In the genomic region with DNA sequence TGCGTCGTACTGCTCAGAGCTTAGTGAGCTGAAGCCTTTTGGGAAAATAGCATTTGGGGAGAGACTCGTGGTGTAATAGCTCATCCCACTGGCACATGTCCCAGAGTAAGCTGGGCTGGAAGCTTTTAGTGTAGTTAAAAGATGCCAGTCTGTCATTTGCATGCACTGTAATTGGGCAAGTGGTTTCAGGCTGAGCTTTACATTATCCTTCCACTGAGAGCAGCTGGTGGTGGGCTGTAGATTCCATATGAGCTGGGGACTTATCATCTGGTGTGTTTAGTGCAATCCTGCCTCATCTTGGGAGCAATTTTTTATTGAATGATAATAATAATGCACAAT, we compare ENCODE assay signal across 9 cellular contexts.
DNase-seq lines count a peak whose midpoint lies in the region; ATAC-seq lines count a peak whose summit lies in the region.
"Had no signal": no experiment of that assay in that cellular context is flagged by ENCODE, and none has a peak within 500 bp of the region (broad histone marks: within the 10 kb centered on the region; RNA-seq: fewer than 3 reads in every experiment).

No MANE protein-coding gene starts in this region.

- H3K27me3 ChIP-seq in muscle layer of colon (ENCODE audit: control insufficient read depth in 1 of 2, insufficient read depth in 2 of 2, low read length in 2 of 2) = no peaks in the 10 kb centered on the region

- H3K9ac ChIP-seq in muscle layer of colon (ENCODE audit: low read length) = no peak overlapping the region

- ATAC-seq in HG03521 (IDR thresholded peaks at IDR 0.05; ENCODE audit: unreplicated experiment) = no peak
- no peak for ATAC-seq in stimulated activated naive CD8-positive, alpha-beta T cell treated with anti-CD3 and anti-CD28 coated beads, Interleukin-15, amount 100 ng/mL, for 72 hours

- no peaks in the 10 kb centered on the region for H3K9me3 Mint-ChIP-seq in stimulated activated naive CD8-positive, alpha-beta T cell treated with anti-CD3 and anti-CD28 coated beads, Interleukin-15, amount 100 ng/mL, for 72 hours

- H3K4me3 ChIP-seq in muscle layer of colon (ENCODE audit: low read depth in 1 of 2, low read length in 2 of 2) = peak overlapping the region; percentile 0 to 3

- peak overlapping the region; percentile 35 for H3K27ac ChIP-seq in muscle layer of colon (ENCODE audit: low read depth, low read length)
- H3K27ac ChIP-seq: epithelial cell of prostate had no signal

- H3K27ac Mint-ChIP-seq in stimulated activated naive CD8-positive, alpha-beta T cell treated with anti-CD3 and anti-CD28 coated beads, Interleukin-15, amount 100 ng/mL, for 72 hours = no peak overlapping the region

- H3K4me1 ChIP-seq in muscle layer of colon (ENCODE audit: insufficient read depth, low read length) = peaks cover 63% of the 10 kb centered on the region

- H3K9me3 ChIP-seq in muscle layer of colon (ENCODE audit: low read length) = no peaks in the 10 kb centered on the region

- no peaks in the 10 kb centered on the region for H3K27me3 Mint-ChIP-seq in stimulated activated naive CD8-positive, alpha-beta T cell treated with anti-CD3 and anti-CD28 coated beads, Interleukin-15, amount 100 ng/mL, for 72 hours

- H3K4me3 Mint-ChIP-seq in stimulated activated naive CD8-positive, alpha-beta T cell treated with anti-CD3 and anti-CD28 coated beads, Interleukin-15, amount 100 ng/mL, for 72 hours = no peak overlapping the region

- H3K4me1 Mint-ChIP-seq in stimulated activated naive CD8-positive, alpha-beta T cell treated with anti-CD3 and anti-CD28 coated beads, Interleukin-15, amount 100 ng/mL, for 72 hours = peaks cover 79% of the 10 kb centered on the region

- DNase-seq in Ammon's horn (ENCODE audit: low spot score) (peak; percentile 85), NCI-H1694 (lab: John Stamatoyannopoulos, UW) (peak; percentile 97), cerebellum (ENCODE audit: low spot score) (peak; percentile 84), RKO (ENCODE audit: low spot score) (no peak)
- no peak for DNase-seq in central memory CD4-positive, alpha-beta T cell
- DNase-seq in stimulated activated naive CD8-positive, alpha-beta T cell treated with anti-CD3 and anti-CD28 coated beads, Interleukin-15, amount 100 ng/mL, for 72 hours = no peak

- H3K36me3 ChIP-seq in muscle layer of colon (ENCODE audit: insufficient read depth, low read length) = no peaks in the 10 kb centered on the region

Comparison
In these comparisons a context has a peak if more than half of its experiments do, and no peak if none do; other contexts are left out.
1. DNase-seq: peak in Ammon's horn (single experiment), NCI-H1694 (single experiment) and cerebellum (single experiment); none in central memory CD4-positive, alpha-beta T cell (single experiment), RKO (single experiment) and stimulated activated naive CD8-positive, alpha-beta T cell treated with anti-CD3 and anti-CD28 coated beads, Interleukin-15, amount 100 ng/mL, for 72 hours (0 of 2).